ENCODE assay signal across 9 cellular contexts in genomic region chr2:134178109-134178877, GRCh38.
DNase-seq lines count a peak whose midpoint lies in the region; ATAC-seq and TF ChIP-seq lines count a peak whose summit lies in the region.
"Had no signal": no experiment of that assay in that cellular context is flagged by ENCODE, and none has a peak within 500 bp of the region (broad histone marks: within the 10 kb centered on the region; RNA-seq: fewer than 3 reads in every experiment).

No MANE protein-coding gene starts in this region.

- H3K36me3 ChIP-seq in hepatocyte (replicated peaks; ENCODE audit: insufficient read depth, low read depth): no peaks in the 10 kb centered on the region
- H3K36me3 ChIP-seq: stomach had no signal

- peaks cover 12% of the 10 kb centered on the region for H3K4me1 ChIP-seq in hepatocyte (ENCODE audit: insufficient read depth)

- H3K27me3 ChIP-seq in hepatocyte: no peaks in the 10 kb centered on the region
- H3K27me3 ChIP-seq: stomach had no signal

- 78% methylated on average over 3 of the region's 3 CpGs for WGBS in hepatocyte (ENCODE audit: low lambda C conversion rate, missing lambda C conversion rate)

- H3K4me2 ChIP-seq in hepatocyte: peak overlapping the region; percentile 22

- DNase-seq in LHCN-M2 (ENCODE audit: low read depth): peak; percentile 41
- DNase-seq in hepatocyte (ENCODE audit: low spot score): no peak
- DNase-seq in coronary artery (ENCODE audit: low spot score): no peak
- no peak for DNase-seq in superior temporal gyrus (ENCODE audit: extremely low spot score)
- DNase-seq in DMS114 treated with DMSO at 0.1 percent for 48 hours (lab: John Stamatoyannopoulos, UW; ENCODE audit: unreplicated experiment): no peak
- DNase-seq in foreskin fibroblast: no peak
- DNase-seq: stomach had no signal

- peak overlapping the region; percentile 42 for H3K27ac ChIP-seq in hepatocyte
- no peak overlapping the region for H3K27ac ChIP-seq in coronary artery

- no peaks in the 10 kb centered on the region for H3K9me3 ChIP-seq in hepatocyte (ENCODE audit: low read depth)
- H3K9me3 ChIP-seq: stomach had no signal

- peaks cover 51% of the 10 kb centered on the region for H3K79me2 ChIP-seq in hepatocyte

- H3K9me2 ChIP-seq in hepatocyte (replicated peaks; ENCODE audit: insufficient read depth): no peaks in the 10 kb centered on the region

- no peak overlapping the region for H2AFZ ChIP-seq in hepatocyte

- H4K20me1 ChIP-seq in hepatocyte (ENCODE audit: insufficient read depth, poor library complexity, severe bottlenecking): no peaks in the 10 kb centered on the region

- H3K4me3 ChIP-seq in hepatocyte (no peak overlapping the region), coronary artery (no peak overlapping the region), foreskin fibroblast (ENCODE audit: low read depth in 1 of 2, low read length in 2 of 2) (no peak overlapping the region)
- H3K4me3 ChIP-seq: stomach had no signal

- TF ChIP-seq CTCF in hepatocyte (IDR thresholded peaks at IDR 0.05; ENCODE audit: poor library complexity) (no peak), coronary artery (IDR thresholded peaks at IDR 0.05) (no peak), foreskin fibroblast (IDR thresholded peaks at IDR 0.05; ENCODE audit: low read depth, low read length) (no peak)

- ATAC-seq in GM18498 (IDR thresholded peaks at IDR 0.05; ENCODE audit: unreplicated experiment) (peak; percentile 59), GM21786 (IDR thresholded peaks at IDR 0.05; ENCODE audit: unreplicated experiment) (peak; percentile 53)
